ENCODE assay signal across 17 cellular contexts in the genomic region with DNA sequence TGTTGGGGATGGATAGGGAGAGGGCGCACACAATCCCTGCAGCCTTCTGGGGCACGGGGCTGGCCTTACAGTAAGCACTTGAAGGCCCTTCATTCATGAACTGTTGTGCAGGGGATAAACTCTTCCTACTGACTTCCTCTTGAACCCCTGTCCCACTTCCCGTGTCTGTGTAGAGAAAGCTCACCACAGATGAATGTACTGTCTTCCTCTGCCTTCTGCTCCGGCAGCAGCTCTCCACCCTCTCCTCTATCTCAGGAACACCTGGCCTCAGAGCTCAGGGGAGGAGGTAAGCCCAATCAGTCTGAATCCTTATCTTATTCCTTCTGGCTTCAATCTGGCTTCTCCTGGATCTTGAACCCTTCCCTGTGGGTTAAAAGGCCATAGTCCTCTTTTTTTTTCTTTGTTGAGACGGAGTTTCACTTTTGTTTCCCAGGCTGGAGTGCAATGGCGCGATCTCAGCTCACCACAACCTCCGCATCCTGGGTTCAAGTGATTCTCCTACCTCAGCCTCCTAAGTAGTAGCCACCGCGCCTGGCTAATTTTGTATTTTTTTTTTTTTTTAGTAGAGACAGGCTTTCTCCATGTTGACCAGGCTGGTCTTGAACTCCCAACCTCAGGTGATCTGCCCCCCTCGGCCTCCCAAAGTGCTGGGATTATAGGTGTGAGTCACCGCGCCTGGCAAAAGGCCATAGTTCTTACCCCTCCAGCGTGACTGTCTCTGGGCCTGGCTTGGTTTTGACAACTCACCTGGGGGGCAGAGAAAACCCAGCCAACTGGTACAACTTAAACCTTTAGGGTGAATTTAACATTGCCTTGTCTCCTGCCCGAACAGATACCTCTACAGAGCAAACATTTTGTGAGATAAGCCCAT. TPM values are rescaled to one million over a fixed set of nuclear protein-coding genes. Genes with fewer than 3 reads are reported as not detected.
DNase-seq lines count a peak whose midpoint lies in the region; ATAC-seq and TF ChIP-seq lines count a peak whose summit lies in the region.
"Had no signal": no experiment of that assay in that cellular context is flagged by ENCODE, and none has a peak within 500 bp of the region (broad histone marks: within the 10 kb centered on the region; RNA-seq: fewer than 3 reads in every experiment).

No MANE protein-coding gene starts in this region.

- no peaks in the 10 kb centered on the region for H3K9me3 Mint-ChIP-seq in activated CD8-positive, alpha-beta T cell treated with anti-CD3 and anti-CD28 coated beads, Interleukin-2, amount 10 ng/mL, durations not matched to agents 7 days and 5 days (ENCODE audit: insufficient read depth)

- H3K36me3 Mint-ChIP-seq in activated CD8-positive, alpha-beta T cell treated with anti-CD3 and anti-CD28 coated beads, Interleukin-2, amount 10 ng/mL, durations not matched to agents 7 days and 5 days (ENCODE audit: low read depth): peaks cover 24% of the 10 kb centered on the region
- H3K36me3 Mint-ChIP-seq: neural progenitor cell had no signal

- no peak overlapping the region for H2AFZ ChIP-seq in Karpas-422 (ENCODE audit: low read length)
- H2AFZ ChIP-seq: neural progenitor cell had no signal

- no peaks in the 10 kb centered on the region for H3K9me3 ChIP-seq in effector memory CD4-positive, alpha-beta T cell (ENCODE audit: control insufficient read depth, low read length)
- no peaks in the 10 kb centered on the region for H3K9me3 ChIP-seq in Karpas-422 (ENCODE audit: low read length)
- no peaks in the 10 kb centered on the region for H3K9me3 ChIP-seq in left lung
- H3K9me3 ChIP-seq: heart left ventricle, left ventricle myocardium inferior, uterus had no signal

- H4K20me1 ChIP-seq in Karpas-422 (ENCODE audit: insufficient read depth, low read depth, low read length): no peaks in the 10 kb centered on the region

- no peaks in the 10 kb centered on the region for H3K9me2 ChIP-seq in Karpas-422 (replicated peaks; ENCODE audit: insufficient read depth, low read length)

- H3K4me3 Mint-ChIP-seq in activated CD8-positive, alpha-beta T cell treated with anti-CD3 and anti-CD28 coated beads, Interleukin-2, amount 10 ng/mL, durations not matched to agents 7 days and 5 days: peak overlapping the region; percentile 93
- H3K4me3 Mint-ChIP-seq: neural progenitor cell had no signal

- no peaks in the 10 kb centered on the region for H3K36me3 ChIP-seq in effector memory CD4-positive, alpha-beta T cell (ENCODE audit: control insufficient read depth, insufficient read depth, low read length)
- no peaks in the 10 kb centered on the region for H3K36me3 ChIP-seq in Karpas-422 (ENCODE audit: insufficient read depth, low read length)
- no peaks in the 10 kb centered on the region for H3K36me3 ChIP-seq in left lung
- H3K36me3 ChIP-seq: heart left ventricle, left ventricle myocardium inferior, neural progenitor cell, uterus had no signal

- intact Hi-C loops in left lung (cut with DNase I): no loop called here

- no peak overlapping the region for H3K4me2 ChIP-seq in Karpas-422 (ENCODE audit: low read depth, low read length, poor library complexity, severe bottlenecking)
- H3K4me2 ChIP-seq: neural progenitor cell had no signal

- peak; percentile 31 for DNase-seq in stimulated activated CD4-positive, alpha-beta T cell treated with anti-CD3 and anti-CD28 coated beads, Interleukin-2, amount 100 ng/mL, for 4 hours (ENCODE audit: low read depth)
- DNase-seq in stimulated activated CD4-positive, alpha-beta T cell treated with anti-CD3 and anti-CD28 coated beads, Interleukin-2, amount 100 ng/mL, for 48 hours: no peak
- DNase-seq in activated CD8-positive, alpha-beta T cell treated with anti-CD3 and anti-CD28 coated beads, Interleukin-2, amount 10 ng/mL, durations not matched to agents 7 days and 5 days: peak; percentile 62
- DNase-seq in effector memory CD4-positive, alpha-beta T cell: peak in 2 of 3 donors; percentile 11 to 18
- DNase-seq in NAMALWA (ENCODE audit: low spot score): no peak
- no peak for DNase-seq in Karpas-422
- no peak for DNase-seq in hepatic stellate cell (ENCODE audit: low spot score)
- no peak for DNase-seq in left lung
- DNase-seq: DMS153, heart left ventricle, left ventricle myocardium inferior, NCI-H1092 treated with DMSO at 0.1 percent for 48 hours, uterus had no signal

- H3K27ac Mint-ChIP-seq in activated CD8-positive, alpha-beta T cell treated with anti-CD3 and anti-CD28 coated beads, Interleukin-2, amount 10 ng/mL, durations not matched to agents 7 days and 5 days: peak overlapping the region; percentile 98
- H3K27ac Mint-ChIP-seq: neural progenitor cell had no signal

- POLR2A ChIA-PET in activated CD8-positive, alpha-beta T cell treated with anti-CD3 and anti-CD28 coated beads, Interleukin-2, amount 10 ng/mL, durations not matched to agents 7 days and 5 days (lab: Charles Lee): interaction anchor here (1.0 kb wide), 1 partner anchor 11 kb away, joined by 3 read pairs; no protein-coding TSS in a partner anchor

- H3K27me3 Mint-ChIP-seq in activated CD8-positive, alpha-beta T cell treated with anti-CD3 and anti-CD28 coated beads, Interleukin-2, amount 10 ng/mL, durations not matched to agents 7 days and 5 days (ENCODE audit: low read depth): no peaks in the 10 kb centered on the region

- TF ChIP-seq CTCF in left lung (IDR thresholded peaks at IDR 0.05): no peak

- peak overlapping the region; percentile 37 for H3K4me3 ChIP-seq in effector memory CD4-positive, alpha-beta T cell (ENCODE audit: insufficient read depth, low read depth, low read length, poor library complexity, severe bottlenecking)
- H3K4me3 ChIP-seq in Karpas-422 (ENCODE audit: low read length) (no peak overlapping the region), left lung (no peak overlapping the region)
- H3K4me3 ChIP-seq: left ventricle myocardium inferior, neural progenitor cell, uterus had no signal

- CTCF ChIA-PET in activated CD8-positive, alpha-beta T cell treated with anti-CD3 and anti-CD28 coated beads, Interleukin-2, amount 10 ng/mL, durations not matched to agents 7 days and 5 days (lab: Charles Lee): interaction anchor here (0.8 to 1.6 kb wide), 3 partner anchors 9 to 19 kb away, joined by 4 to 9 read pairs (median 6); no protein-coding TSS in a partner anchor

- H3K9ac ChIP-seq in Karpas-422 (ENCODE audit: low read length): no peak overlapping the region
- H3K9ac ChIP-seq: neural progenitor cell had no signal

- H3K4me1 ChIP-seq in effector memory CD4-positive, alpha-beta T cell (ENCODE audit: control insufficient read depth, insufficient read depth, low read length, poor library complexity, severe bottlenecking): peaks cover 26% of the 10 kb centered on the region
- H3K4me1 ChIP-seq in Karpas-422 (ENCODE audit: low read length) (no peaks in the 10 kb centered on the region), left lung (no peaks in the 10 kb centered on the region)
- H3K4me1 ChIP-seq: heart left ventricle, left ventricle myocardium inferior, neural progenitor cell, uterus had no signal

- ATAC-seq in activated CD8-positive, alpha-beta T cell treated with anti-CD3 and anti-CD28 coated beads, Interleukin-2, amount 10 ng/mL, durations not matched to agents 7 days and 5 days: peak; percentile 75
- no peak for ATAC-seq in left lung
- ATAC-seq: heart left ventricle had no signal

- H3K27me3 ChIP-seq in effector memory CD4-positive, alpha-beta T cell (replicated peaks; ENCODE audit: control insufficient read depth, insufficient read depth, low read length, poor library complexity, severe bottlenecking): no peaks in the 10 kb centered on the region
- H3K27me3 ChIP-seq in Karpas-422 (ENCODE audit: low read length): no peaks in the 10 kb centered on the region
- no peaks in the 10 kb centered on the region for H3K27me3 ChIP-seq in left lung
- H3K27me3 ChIP-seq: heart left ventricle, neural progenitor cell, uterus had no signal

- peak overlapping the region; percentile 67 for H3K27ac ChIP-seq in effector memory CD4-positive, alpha-beta T cell (ENCODE audit: insufficient read depth, low read length, poor library complexity, severe bottlenecking)
- H3K27ac ChIP-seq in Karpas-422 (ENCODE audit: low read length) (no peak overlapping the region), left lung (no peak overlapping the region)
- H3K27ac ChIP-seq: HL-60, left ventricle myocardium inferior, neural progenitor cell, uterus had no signal

- H3K4me1 Mint-ChIP-seq in activated CD8-positive, alpha-beta T cell treated with anti-CD3 and anti-CD28 coated beads, Interleukin-2, amount 10 ng/mL, durations not matched to agents 7 days and 5 days (ENCODE audit: low read depth): peaks cover 48% of the 10 kb centered on the region
- H3K4me1 Mint-ChIP-seq: neural progenitor cell had no signal

- H3K79me2 ChIP-seq in Karpas-422 (ENCODE audit: low read length): no peaks in the 10 kb centered on the region

RNA-seq across cellular contexts. Expression of gene SLC52A1, which starts 7.2 kb away (rescaled TPM):
- total RNA-seq in activated CD8-positive, alpha-beta T cell treated with anti-CD3 and anti-CD28 coated beads, Interleukin-2, amount 10 ng/mL, durations not matched to agents 7 days and 5 days: under 1 TPM; 0.40 to 0.94 TPM
- total RNA-seq in Karpas-422 (2014; rRNA removed; shearing (Covaris generic); ENCODE audit: low replicate concordance): not detected in 2 replicates
- total RNA-seq in left lung: under 1 TPM; 0.58 to 0.73 TPM
- total RNA-seq: left ventricle myocardium inferior, SK-MEL-5, skeletal muscle tissue had no signal

RNA-seq across cellular contexts. Expression of gene ZFP3, which starts 35.9 kb away (rescaled TPM):
- total RNA-seq in activated CD8-positive, alpha-beta T cell treated with anti-CD3 and anti-CD28 coated beads, Interleukin-2, amount 10 ng/mL, durations not matched to agents 7 days and 5 days: 1 to 10 TPM; 3.3 to 3.5 TPM
- 0.63 and 0.72 TPM in 2 replicates for total RNA-seq in Karpas-422 (2014; rRNA removed; shearing (Covaris generic); ENCODE audit: low replicate concordance)
- total RNA-seq in left lung: 1 to 10 TPM; 4.9 to 5.7 TPM
- total RNA-seq: SK-MEL-5 had no signal

RNA-seq across cellular contexts. Expression of gene KIF1C, which starts 44.6 kb away (rescaled TPM):
- 10 to 100 TPM; 43.6 to 45.3 TPM for total RNA-seq in activated CD8-positive, alpha-beta T cell treated with anti-CD3 and anti-CD28 coated beads, Interleukin-2, amount 10 ng/mL, durations not matched to agents 7 days and 5 days
- 10.2 and 19.0 TPM in 2 replicates for total RNA-seq in Karpas-422 (2014; rRNA removed; shearing (Covaris generic); ENCODE audit: low replicate concordance)
- total RNA-seq in left lung: 100 to 1,000 TPM; 205 to 239 TPM

RNA-seq across cellular contexts. Expression of gene INCA1, which starts 45.1 kb away (rescaled TPM):
- under 1 TPM; 0.26 to 0.29 TPM for total RNA-seq in activated CD8-positive, alpha-beta T cell treated with anti-CD3 and anti-CD28 coated beads, Interleukin-2, amount 10 ng/mL, durations not matched to agents 7 days and 5 days
- total RNA-seq in Karpas-422 (2014; rRNA removed; shearing (Covaris generic); ENCODE audit: low replicate concordance): not detected in 2 replicates
- total RNA-seq in left lung: 1 to 10 TPM; 1.0 to 2.4 TPM
- total RNA-seq: skeletal muscle tissue had no signal

RNA-seq across cellular contexts. Expression of gene CAMTA2, which starts 54.9 kb away (rescaled TPM):
- 10 to 100 TPM; 51.3 to 55.5 TPM for total RNA-seq in activated CD8-positive, alpha-beta T cell treated with anti-CD3 and anti-CD28 coated beads, Interleukin-2, amount 10 ng/mL, durations not matched to agents 7 days and 5 days
- total RNA-seq in Karpas-422 (2014; rRNA removed; shearing (Covaris generic); ENCODE audit: low replicate concordance): 9.5 and 15.6 TPM in 2 replicates
- 10 to 100 TPM; 51.3 to 64.9 TPM for total RNA-seq in left lung

Comparison
In these comparisons a context has a peak if more than half of its experiments do, and no peak if none do; other contexts are left out.
1. DNase-seq: peak in stimulated activated CD4-positive, alpha-beta T cell treated with anti-CD3 and anti-CD28 coated beads, Interleukin-2, amount 100 ng/mL, for 4 hours (single experiment), activated CD8-positive, alpha-beta T cell treated with anti-CD3 and anti-CD28 coated beads, Interleukin-2, amount 10 ng/mL, durations not matched to agents 7 days and 5 days (single experiment) and effector memory CD4-positive, alpha-beta T cell (2 of 3); none in stimulated activated CD4-positive, alpha-beta T cell treated with anti-CD3 and anti-CD28 coated beads, Interleukin-2, amount 100 ng/mL, for 48 hours (0 of 2), NAMALWA (single experiment), Karpas-422 (single experiment), hepatic stellate cell (single experiment) and left lung (0 of 2).
2. RNA of gene KIF1C, which starts 44.6 kb away (total RNA-seq): 205 to 239 TPM in left lung; 43.6 to 45.3 TPM in activated CD8-positive, alpha-beta T cell treated with anti-CD3 and anti-CD28 coated beads, Interleukin-2, amount 10 ng/mL, durations not matched to agents 7 days and 5 days and 10.2 to 19.0 TPM in Karpas-422; every median in the first group is over 4 times any median in the second.